15 cellular contexts compared by ENCODE assay signal in the genomic region with DNA sequence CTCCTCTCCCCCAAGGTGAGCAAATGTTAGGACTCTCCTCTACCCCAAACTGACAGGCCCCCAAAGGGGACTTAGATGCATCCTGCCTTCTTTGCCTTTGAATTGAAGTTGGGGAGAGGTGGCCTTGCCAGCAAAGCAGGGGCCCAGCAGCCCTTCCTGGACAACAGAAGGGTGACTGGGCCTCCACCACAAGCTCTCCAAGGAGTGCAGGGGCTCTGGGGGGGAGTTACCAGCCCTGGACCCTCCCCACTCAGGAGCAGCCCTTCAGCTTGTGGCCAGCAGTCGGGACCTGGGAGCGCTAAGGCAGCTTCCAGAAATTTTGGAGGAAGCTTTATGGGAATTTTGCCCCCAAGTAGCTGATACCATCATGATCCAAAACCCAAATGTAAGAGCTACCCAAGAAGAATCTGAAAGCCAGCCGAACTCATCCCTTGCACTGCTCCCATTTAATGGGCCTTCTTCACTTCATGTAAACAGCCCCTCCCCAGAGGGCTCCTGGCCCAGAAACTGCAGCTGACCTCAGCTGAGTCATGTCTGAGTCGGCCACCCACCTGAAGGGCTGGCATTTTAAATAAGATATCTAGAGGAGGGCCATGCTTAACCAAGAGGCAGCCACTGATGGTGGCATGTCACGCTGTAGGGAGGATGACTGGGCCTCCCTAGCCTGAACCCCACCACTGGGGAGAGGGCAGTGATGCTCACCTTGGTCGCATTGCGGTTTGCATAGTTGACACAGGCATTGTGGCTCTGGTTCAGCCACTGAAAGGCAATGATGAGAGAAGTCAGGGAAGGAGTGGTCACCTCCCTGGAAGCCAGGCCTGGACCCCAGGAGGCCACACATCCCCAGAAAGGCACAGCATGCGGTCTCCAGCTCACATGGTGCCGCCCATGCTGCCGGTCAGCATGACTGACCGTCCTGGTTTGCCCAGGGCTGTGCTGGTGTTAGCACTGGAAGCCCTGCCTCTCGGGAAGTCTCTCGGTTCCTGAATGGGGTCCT.
DNase-seq lines count a peak whose midpoint lies in the region; ATAC-seq and TF ChIP-seq lines count a peak whose summit lies in the region.
"Had no signal": no experiment of that assay in that cellular context is flagged by ENCODE, and none has a peak within 500 bp of the region (broad histone marks: within the 10 kb centered on the region; RNA-seq: fewer than 3 reads in every experiment).

No MANE protein-coding gene starts in this region.

- peak; percentile 73 for ATAC-seq in stimulated activated naive CD8-positive, alpha-beta T cell treated with anti-CD3 and anti-CD28 coated beads, Interleukin-15, Interleukin-2, amounts not matched to agents 100 U/mL and 50 U/mL, for 24 hours
- ATAC-seq in stimulated activated naive CD8-positive, alpha-beta T cell treated with anti-CD3 and anti-CD28 coated beads, Interleukin-15, amount 100 ng/mL, for 72 hours, result no peak
- ATAC-seq in effector memory CD8-positive, alpha-beta T cell (replicated peaks), result no peak
- ATAC-seq in HG03342 (IDR thresholded peaks at IDR 0.05; ENCODE audit: unreplicated experiment), result no peak

- no peaks in the 10 kb centered on the region for H3K9me3 Mint-ChIP-seq in stimulated activated naive CD8-positive, alpha-beta T cell treated with anti-CD3 and anti-CD28 coated beads, Interleukin-15, amount 100 ng/mL, for 72 hours
- H3K9me3 Mint-ChIP-seq in effector memory CD8-positive, alpha-beta T cell, result no peaks in the 10 kb centered on the region
- H3K9me3 Mint-ChIP-seq: dendritic cell treated with granulocyte-macrophage colony-stimulating factor and Interleukin-4, amounts not matched to agents 40 ng/mL and 50 ng/mL, for 4 days had no signal

- no peaks in the 10 kb centered on the region for H3K27me3 Mint-ChIP-seq in stimulated activated naive CD8-positive, alpha-beta T cell treated with anti-CD3 and anti-CD28 coated beads, Interleukin-15, amount 100 ng/mL, for 72 hours
- H3K27me3 Mint-ChIP-seq in effector memory CD8-positive, alpha-beta T cell, result no peaks in the 10 kb centered on the region
- H3K27me3 Mint-ChIP-seq: dendritic cell treated with granulocyte-macrophage colony-stimulating factor and Interleukin-4, amounts not matched to agents 40 ng/mL and 50 ng/mL, for 4 days had no signal

- no peaks in the 10 kb centered on the region for H3K27me3 ChIP-seq in ascending aorta
- H3K27me3 ChIP-seq: BLaER1, sigmoid colon, upper lobe of left lung had no signal

- no peak overlapping the region for H3K4me3 ChIP-seq in ascending aorta
- H3K4me3 ChIP-seq: BLaER1, sigmoid colon, upper lobe of left lung had no signal

- no peaks in the 10 kb centered on the region for H3K9me3 ChIP-seq in ascending aorta
- H3K9me3 ChIP-seq: BLaER1, sigmoid colon, upper lobe of left lung had no signal

- no peak overlapping the region for H3K4me3 Mint-ChIP-seq in stimulated activated naive CD8-positive, alpha-beta T cell treated with anti-CD3 and anti-CD28 coated beads, Interleukin-15, amount 100 ng/mL, for 72 hours
- no peak overlapping the region for H3K4me3 Mint-ChIP-seq in effector memory CD8-positive, alpha-beta T cell
- H3K4me3 Mint-ChIP-seq: dendritic cell treated with granulocyte-macrophage colony-stimulating factor and Interleukin-4, amounts not matched to agents 40 ng/mL and 50 ng/mL, for 4 days had no signal

- no peaks in the 10 kb centered on the region for H3K4me1 Mint-ChIP-seq in stimulated activated naive CD8-positive, alpha-beta T cell treated with anti-CD3 and anti-CD28 coated beads, Interleukin-15, amount 100 ng/mL, for 72 hours
- H3K4me1 Mint-ChIP-seq in effector memory CD8-positive, alpha-beta T cell (ENCODE audit: low read depth in 2 of 2), result no peaks in the 10 kb centered on the region

- peaks cover 3% of the 10 kb centered on the region for H3K36me3 Mint-ChIP-seq in effector memory CD8-positive, alpha-beta T cell (ENCODE audit: insufficient read depth)

- intact Hi-C loops in ascending aorta (cut with DNase I), result no loop called here

- no peak overlapping the region for H3K27ac ChIP-seq in ascending aorta
- H3K27ac ChIP-seq: BLaER1, sigmoid colon, upper lobe of left lung had no signal

- peaks cover under 1 to 5% of the 10 kb centered on the region in 2 donors for H3K4me1 ChIP-seq in ascending aorta
- H3K4me1 ChIP-seq: upper lobe of left lung had no signal

- no peak for TF ChIP-seq CTCF in ascending aorta (IDR thresholded peaks at IDR 0.05)

- H3K27ac Mint-ChIP-seq in stimulated activated naive CD8-positive, alpha-beta T cell treated with anti-CD3 and anti-CD28 coated beads, Interleukin-15, amount 100 ng/mL, for 72 hours, result no peak overlapping the region
- no peak overlapping the region for H3K27ac Mint-ChIP-seq in effector memory CD8-positive, alpha-beta T cell
- H3K27ac Mint-ChIP-seq: dendritic cell treated with granulocyte-macrophage colony-stimulating factor and Interleukin-4, amounts not matched to agents 40 ng/mL and 50 ng/mL, for 4 days had no signal

- peaks cover 0 to 3% of the 10 kb centered on the region in 2 donors for H3K36me3 ChIP-seq in ascending aorta

- DNase-seq in stimulated activated naive CD8-positive, alpha-beta T cell treated with anti-CD3 and anti-CD28 coated beads, Interleukin-15, Interleukin-2, amounts not matched to agents 100 U/mL and 50 U/mL, for 24 hours, result peak; percentile 5
- no peak for DNase-seq in stimulated activated naive CD8-positive, alpha-beta T cell treated with anti-CD3 and anti-CD28 coated beads, Interleukin-15, amount 100 ng/mL, for 72 hours
- peak; percentile 47 for DNase-seq in amniotic epithelial cell (ENCODE audit: low read depth)
- peak; percentile 47 for DNase-seq in glomerular visceral epithelial cell (ENCODE audit: extremely low spot score)
- no peak for DNase-seq in effector memory CD8-positive, alpha-beta T cell
- DNase-seq in NCI-H446 (lab: John Stamatoyannopoulos, UW), result no peak
- no peak for DNase-seq in ascending aorta (ENCODE audit: low spot score in 2 of 2)
- DNase-seq: activated naive CD4-positive, alpha-beta T cell; hippocampal formation; RPMI8226; sigmoid colon; upper lobe of left lung had no signal

Comparison
In these comparisons a context has a peak if more than half of its experiments do, and no peak if none do; other contexts are left out.
1. DNase-seq: peak in stimulated activated naive CD8-positive, alpha-beta T cell treated with anti-CD3 and anti-CD28 coated beads, Interleukin-15, Interleukin-2, amounts not matched to agents 100 U/mL and 50 U/mL, for 24 hours (single experiment), amniotic epithelial cell (single experiment) and glomerular visceral epithelial cell (single experiment); none in stimulated activated naive CD8-positive, alpha-beta T cell treated with anti-CD3 and anti-CD28 coated beads, Interleukin-15, amount 100 ng/mL, for 72 hours (0 of 2), effector memory CD8-positive, alpha-beta T cell (0 of 3), NCI-H446 (0 of 2) and ascending aorta (0 of 2).